ENCODE assay signal across 8 cellular contexts in genomic region chr2:203683932-203684556, GRCh38. TPM values are rescaled to one million over a fixed set of nuclear protein-coding genes. Genes with fewer than 3 reads are reported as not detected.
DNase-seq lines count a peak whose midpoint lies in the region; ATAC-seq, FAIRE-seq and TF ChIP-seq lines count a peak whose summit lies in the region.

No MANE protein-coding gene starts in this region.

- H2BK20ac ChIP-seq in IMR-90 (ENCODE audit: low read depth, low read length): peak overlapping the region; percentile 88

- H4K91ac ChIP-seq in IMR-90 (ENCODE audit: insufficient read depth, low read depth, low read length): peak overlapping the region; percentile 53

- H3K23ac ChIP-seq in IMR-90 (ENCODE audit: low read depth, low read length): peak overlapping the region; percentile 76; the same call in 1 of the 2 replicates

- no peak overlapping the region for H2AFZ ChIP-seq in IMR-90 (replicated peaks; ENCODE audit: low read length, poor library complexity)

- no peak for TF ChIP-seq CTCF in IMR-90 (conservative IDR thresholded peaks at IDR 0.05; ENCODE audit: low read depth, low read length)

- H3K4me1 ChIP-seq in IMR-90 (ENCODE audit: control insufficient read depth, insufficient read depth, low read length): peaks cover 28% of the 10 kb centered on the region
- H3K4me1 ChIP-seq in skeletal muscle tissue (ENCODE audit: control insufficient read depth in 3 of 3, insufficient read depth in 3 of 3, low read length in 3 of 3): peaks cover 50 to 58% (median 54%) of the 10 kb centered on the region in 3 donors
- H3K4me1 ChIP-seq in effector memory CD4-positive, alpha-beta T cell (ENCODE audit: control insufficient read depth, insufficient read depth, low read length, poor library complexity, severe bottlenecking): no peaks in the 10 kb centered on the region

- H3K9ac ChIP-seq in IMR-90 (ENCODE audit: low read depth, low read length) (no peak overlapping the region), skeletal muscle tissue (ENCODE audit: low read depth in 1 of 3, low read length in 3 of 3) (no peak overlapping the region)

- peak; percentile 92 for DNase-seq in IMR-90
- DNase-seq in epithelial cell of prostate (ENCODE audit: low read depth, low spot score): peak; percentile 91
- DNase-seq in effector memory CD4-positive, alpha-beta T cell: no peak
- DNase-seq in frontal cortex (ENCODE audit: low spot score in 2 of 2): no peak
- DNase-seq in NCI-H69 (lab: John Stamatoyannopoulos, UW): no peak

- no peaks in the 10 kb centered on the region for H3K79me1 ChIP-seq in IMR-90 (ENCODE audit: low read depth in 1 of 2, low read length in 2 of 2)

- H3K4ac ChIP-seq in IMR-90 (ENCODE audit: low read depth, low read length): peak overlapping the region; percentile 85

- peak overlapping the region; percentile 68 for H2AK5ac ChIP-seq in IMR-90 (ENCODE audit: low read depth, low read length)

- H3K14ac ChIP-seq in IMR-90 (replicated peaks; ENCODE audit: low read depth, low read length): peak overlapping the region; percentile 85

- H3K27ac ChIP-seq in IMR-90 (ENCODE audit: insufficient read depth, low read length) (no peak overlapping the region; the same call in 1 of the 2 replicates), epithelial cell of prostate (peak overlapping the region; percentile 94), skeletal muscle tissue (ENCODE audit: low read depth, low read length) (peak overlapping the region; percentile 80)
- H3K27ac ChIP-seq in effector memory CD4-positive, alpha-beta T cell (ENCODE audit: insufficient read depth, low read length, poor library complexity, severe bottlenecking): no peak overlapping the region

- ATAC-seq in GM18502 (IDR thresholded peaks at IDR 0.05; ENCODE audit: poor library complexity, unreplicated experiment) (peak; percentile 86), GM21619 (IDR thresholded peaks at IDR 0.05; ENCODE audit: unreplicated experiment) (peak; percentile 81), IMR-90 (ENCODE audit: low read depth) (peak; percentile 61)

- WGBS in IMR-90 (ENCODE audit: extremely low coverage in 2 of 2, insufficient read length in 1 of 2), 2 experiments: no CpG with 5 or more reads among the region's 1 CpG

- in situ Hi-C loops in IMR-90 (cut with MboI; ENCODE audit: low sequenced_read_pairs): no loop called here

- H3K9me3 ChIP-seq in IMR-90 (ENCODE audit: control insufficient read depth, insufficient read depth, low read length) (no peaks in the 10 kb centered on the region), skeletal muscle tissue (ENCODE audit: control insufficient read depth in 3 of 3, low read length in 3 of 3) (no peaks in the 10 kb centered on the region)
- H3K9me3 ChIP-seq in effector memory CD4-positive, alpha-beta T cell (ENCODE audit: control insufficient read depth, low read length): no peaks in the 10 kb centered on the region

- H4K20me1 ChIP-seq in IMR-90 (ENCODE audit: insufficient read depth, low read length): no peaks in the 10 kb centered on the region

- H3K18ac ChIP-seq in IMR-90 (ENCODE audit: low read depth, low read length): peak overlapping the region; percentile 86; the same call in 1 of the 2 replicates

- H3K27me3 ChIP-seq in IMR-90 (ENCODE audit: control insufficient read depth, insufficient read depth, low read length) (no peaks in the 10 kb centered on the region), skeletal muscle tissue (ENCODE audit: control insufficient read depth in 3 of 3, insufficient read depth in 3 of 3, low read length in 3 of 3) (no peaks in the 10 kb centered on the region)
- no peaks in the 10 kb centered on the region for H3K27me3 ChIP-seq in effector memory CD4-positive, alpha-beta T cell (replicated peaks; ENCODE audit: control insufficient read depth, insufficient read depth, low read length, poor library complexity, severe bottlenecking)

- peak; percentile 51; the same call in 1 of the 2 replicates for TF ChIP-seq POLR2A in IMR-90 (IDR thresholded peaks at IDR 0.05; ENCODE audit: low read depth, low read length)

- no peak for FAIRE-seq in frontal cortex (lab: Jason Lieb, UNC)

- dilution Hi-C loops in IMR-90 (cut with HindIII; ENCODE audit: low sequenced_read_pairs, unreplicated experiment): no loop called here

- no peaks in the 10 kb centered on the region for H3K36me3 ChIP-seq in IMR-90 (ENCODE audit: control insufficient read depth, insufficient read depth, low read length)
- no peaks in the 10 kb centered on the region for H3K36me3 ChIP-seq in skeletal muscle tissue (ENCODE audit: control insufficient read depth in 3 of 3, insufficient read depth in 3 of 3, low read length in 3 of 3)
- H3K36me3 ChIP-seq in effector memory CD4-positive, alpha-beta T cell (ENCODE audit: control insufficient read depth, insufficient read depth, low read length): no peaks in the 10 kb centered on the region

- H4K5ac ChIP-seq in IMR-90 (ENCODE audit: low read depth, low read length): peak overlapping the region; percentile 77; the same call in 1 of the 2 replicates

- no peak for TF ChIP-seq RAD21 in IMR-90 (IDR thresholded peaks at IDR 0.05; ENCODE audit: low read length)

- POLR2A ChIA-PET in IMR-90 (lab: Charles Lee; ENCODE audit: unreplicated experiment): no interaction called here

- H2BK120ac ChIP-seq in IMR-90 (ENCODE audit: low read depth, low read length): peak overlapping the region; percentile 82

- no peak overlapping the region for H2AK9ac ChIP-seq in IMR-90 (replicated peaks; ENCODE audit: low read depth, low read length, poor library complexity)

- peak overlapping the region; percentile 10 to 62; a peak in 2 of 4 replicates for H4K8ac ChIP-seq in IMR-90 (ENCODE audit: low read depth in 2 of 2, low read length in 2 of 2)

- BruUV-seq in IMR-90 (replicated peaks; lab: Mats Ljungman, UMichigan): no TSS peak

- CTCF ChIA-PET in IMR-90 (lab: Yijun Ruan, JAX): no interaction called here

- H3K4me3 ChIP-seq in IMR-90 (ENCODE audit: insufficient read depth, low read depth, low read length) (no peak overlapping the region), skeletal muscle tissue (ENCODE audit: low read length in 3 of 3) (no peak overlapping the region)
- H3K4me3 ChIP-seq in effector memory CD4-positive, alpha-beta T cell (ENCODE audit: insufficient read depth, low read depth, low read length, poor library complexity, severe bottlenecking): no peak overlapping the region

- peak overlapping the region; percentile 94 for H2BK5ac ChIP-seq in IMR-90 (ENCODE audit: low read depth, low read length, poor library complexity, severe bottlenecking)

- intact Hi-C loops in IMR-90 (cut with micrococcal nuclease): no loop called here

- H2BK15ac ChIP-seq in IMR-90 (ENCODE audit: low read depth, low read length): peak overlapping the region; percentile 9; the same call in 2 of the 3 replicates

- H3K4me2 ChIP-seq in IMR-90 (ENCODE audit: low read depth, low read length): no peak overlapping the region

- no peak overlapping the region; the same call in 1 of the 2 replicates for H3K56ac ChIP-seq in IMR-90 (ENCODE audit: extremely low read depth, insufficient read depth, low read length)

- peaks cover 17% of the 10 kb centered on the region for H3K9me1 ChIP-seq in IMR-90 (ENCODE audit: insufficient read depth, low read length)

TF ChIP-seq in IMR-90, 13 proteins besides CTCF, POLR2A, EP300 and RAD21:
- TF ChIP-seq USF2 (IDR thresholded peaks at IDR 0.05; ENCODE audit: low read depth, low read length): no peak
- no peak for TF ChIP-seq NFE2L2 (IDR thresholded peaks at IDR 0.05; ENCODE audit: low read depth, low read length)
- TF ChIP-seq MXI1 (IDR thresholded peaks at IDR 0.05; ENCODE audit: borderline replicate concordance, low read depth, low read length): no peak
- TF ChIP-seq RCOR1 (IDR thresholded peaks at IDR 0.05; ENCODE audit: insufficient replicate concordance, low read length): no peak
- TF ChIP-seq MAFK (IDR thresholded peaks at IDR 0.05; ENCODE audit: low read depth, low read length): peak; percentile 69
- TF ChIP-seq FOS (IDR thresholded peaks at IDR 0.05; ENCODE audit: low read depth, low read length): peak; percentile 62
- TF ChIP-seq MAZ (IDR thresholded peaks at IDR 0.05; ENCODE audit: borderline replicate concordance, low read depth, low read length): peak; percentile 28; the same call in 1 of the 2 replicates
- TF ChIP-seq CHD1 (IDR thresholded peaks at IDR 0.05; ENCODE audit: low read depth, low read length): no peak
- TF ChIP-seq BHLHE40 (IDR thresholded peaks at IDR 0.05; ENCODE audit: low read depth, low read length): no peak; the same call in 1 of the 2 replicates
- TF ChIP-seq CEBPB (IDR thresholded peaks at IDR 0.05; ENCODE audit: low read depth, low read length): peak; percentile 81
- TF ChIP-seq RFX5 (IDR thresholded peaks at IDR 0.05; ENCODE audit: low read depth, low read length): no peak
- no peak for TF ChIP-seq ELK1 (IDR thresholded peaks at IDR 0.05; ENCODE audit: borderline replicate concordance, low read depth, low read length)
- no peak for TF ChIP-seq SMC3 (IDR thresholded peaks at IDR 0.05; ENCODE audit: low read depth, low read length)

RNA-seq across cellular contexts. Expression of gene CD28, which starts 22.4 kb away (rescaled TPM):
- total RNA-seq in IMR-90 (2012; rRNA removed) (not detected in 2 replicates), skeletal muscle tissue (4.2 TPM), frontal cortex (1.2 TPM)
- not detected in 2 replicates for polyA plus RNA-seq in IMR-90 (2012; rRNA removed)
- not detected in 2 replicates for polyA plus RNA-seq in IMR-90 (2012; cell fraction: cytosol; rRNA removed)
- polyA plus RNA-seq in IMR-90 (2012; cell fraction: nucleus; rRNA removed; ENCODE audit: low replicate concordance): not detected in 2 replicates

Comparison
In these comparisons a context has a peak if more than half of its experiments do, and no peak if none do; other contexts are left out.
1. DNase-seq: peak in IMR-90 (single experiment) and epithelial cell of prostate (single experiment); none in effector memory CD4-positive, alpha-beta T cell (0 of 3), frontal cortex (0 of 2) and NCI-H69 (single experiment).
2. H3K27ac ChIP-seq: peak in epithelial cell of prostate (single experiment) and skeletal muscle tissue (single experiment); none in IMR-90 (single experiment) and effector memory CD4-positive, alpha-beta T cell (single experiment).
3. Peak in every context shown above with its lines, with median percentiles within 50 percentile points of each other: ATAC-seq.